In the genomic region with DNA sequence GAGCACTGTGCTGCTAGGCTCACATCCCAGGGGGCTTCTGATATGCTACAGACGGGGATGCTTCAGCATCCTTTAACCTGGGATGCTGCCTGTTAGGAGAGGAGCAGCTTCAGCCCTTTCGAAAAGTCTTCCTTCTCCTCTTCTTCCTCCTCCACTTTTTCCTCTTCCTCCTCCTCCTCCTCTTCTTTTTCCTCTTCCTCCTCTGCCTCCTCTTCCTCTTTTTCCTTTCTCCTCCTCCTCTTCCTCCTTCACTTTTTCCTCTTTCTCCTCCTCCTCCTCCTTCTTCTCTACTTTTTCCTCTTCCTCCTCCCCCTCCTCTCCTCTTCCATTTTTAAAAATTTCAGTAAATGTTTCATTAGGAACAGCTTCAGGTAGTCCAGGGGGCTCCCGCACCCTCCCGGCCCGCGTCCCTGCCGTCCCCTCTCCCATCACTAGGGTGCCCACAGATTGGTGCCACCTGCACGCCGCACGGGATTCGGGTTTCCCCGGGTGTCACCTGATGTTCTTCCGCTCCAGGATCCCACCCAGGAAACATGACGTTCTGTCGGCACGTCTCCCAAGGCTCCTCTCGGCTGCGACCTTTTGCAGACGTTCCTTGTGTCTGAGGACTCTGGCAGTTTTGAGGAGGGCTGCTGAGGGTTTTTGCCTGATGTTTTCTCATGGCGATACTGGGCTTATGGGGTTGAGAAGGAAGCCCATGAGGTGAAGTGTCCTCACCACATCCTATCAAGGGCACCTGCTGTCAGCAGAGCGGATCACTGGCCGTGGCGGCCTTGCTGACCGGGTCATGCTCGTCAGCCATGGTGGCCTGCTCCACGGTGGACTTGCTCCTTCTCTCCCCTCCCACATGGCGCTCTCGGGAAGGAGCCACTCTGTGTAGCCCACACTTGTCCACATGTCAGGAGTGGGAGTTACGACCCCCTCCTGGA, we compare ENCODE assay signal across 1 cellular context.
TF ChIP-seq lines count a peak whose summit lies in the region.

No MANE protein-coding gene starts in this region.

TF ChIP-seq in H1, 55 proteins besides CTCF, POLR2A, EP300 and RAD21:
- TF ChIP-seq RNF2 (IDR thresholded peaks at IDR 0.05; ENCODE audit: borderline replicate concordance, low read depth, low read length, missing control alignments, poor library complexity, severe bottlenecking) (no peak), YY1 (IDR thresholded peaks at IDR 0.05; ENCODE audit: low read depth, low read length) (no peak)
